29 cellular contexts compared by ENCODE assay signal in genomic region chr13:103898481-103898880, GRCh38.
"Had no signal": no experiment of that assay in that cellular context is flagged by ENCODE, and none has a peak within 500 bp of the region (broad histone marks: within the 10 kb centered on the region; RNA-seq: fewer than 3 reads in every experiment).

No MANE protein-coding gene starts in this region.

- H3K4me3 Mint-ChIP-seq: activated CD4-positive, alpha-beta memory T cell treated with anti-CD3 and anti-CD28 coated beads for 36 hours; activated CD4-positive, alpha-beta T cell treated with anti-CD3 and anti-CD28 coated beads, Interleukin-2, amount 10 ng/mL, durations not matched to agents 24 days and 14 days; activated naive CD4-positive, alpha-beta T cell treated with anti-CD3 and anti-CD28 coated beads, Interleukin-2, amount 10 ng/mL, durations not matched to agents 7 days and 5 days; activated naive CD8-positive, alpha-beta T cell treated with anti-CD3 and anti-CD28 coated beads, Interleukin-2, amount 10 ng/mL, durations not matched to agents 7 days and 5 days; naive thymus-derived CD8-positive, alpha-beta T cell; neural crest cell; stimulated activated effector memory CD8-positive, alpha-beta T cell treated with anti-CD3 and anti-CD28 coated beads, Interleukin-12 subunit alpha, Interleukin-12 subunit beta, amount 100 ng/mL, for 72 hours had no signal

- H3K27ac ChIP-seq: brain microvascular endothelial cell, coronary artery, dorsolateral prefrontal cortex, heart left ventricle, pancreas, prostate gland, skin epidermis, suprapubic skin, tibial artery, VCaP had no signal

- H3K36me3 ChIP-seq: brain microvascular endothelial cell, heart left ventricle, pancreas, prostate gland, suprapubic skin, tibial artery had no signal

- H3K27ac Mint-ChIP-seq: activated CD4-positive, alpha-beta memory T cell treated with anti-CD3 and anti-CD28 coated beads for 36 hours; activated CD4-positive, alpha-beta T cell treated with anti-CD3 and anti-CD28 coated beads, Interleukin-2, amount 10 ng/mL, durations not matched to agents 24 days and 14 days; activated naive CD4-positive, alpha-beta T cell treated with anti-CD3 and anti-CD28 coated beads, Interleukin-2, amount 10 ng/mL, durations not matched to agents 7 days and 5 days; activated naive CD8-positive, alpha-beta T cell treated with anti-CD3 and anti-CD28 coated beads, Interleukin-2, amount 10 ng/mL, durations not matched to agents 7 days and 5 days; naive thymus-derived CD8-positive, alpha-beta T cell; stimulated activated effector memory CD8-positive, alpha-beta T cell treated with anti-CD3 and anti-CD28 coated beads, Interleukin-12 subunit alpha, Interleukin-12 subunit beta, amount 100 ng/mL, for 72 hours had no signal

- H3K27me3 Mint-ChIP-seq: activated CD4-positive, alpha-beta memory T cell treated with anti-CD3 and anti-CD28 coated beads for 36 hours; activated CD4-positive, alpha-beta T cell treated with anti-CD3 and anti-CD28 coated beads, Interleukin-2, amount 10 ng/mL, durations not matched to agents 24 days and 14 days; activated naive CD4-positive, alpha-beta T cell treated with anti-CD3 and anti-CD28 coated beads, Interleukin-2, amount 10 ng/mL, durations not matched to agents 7 days and 5 days; activated naive CD8-positive, alpha-beta T cell treated with anti-CD3 and anti-CD28 coated beads, Interleukin-2, amount 10 ng/mL, durations not matched to agents 7 days and 5 days; naive thymus-derived CD8-positive, alpha-beta T cell had no signal

- DNase-seq: activated CD4-positive, alpha-beta memory T cell treated with anti-CD3 and anti-CD28 coated beads for 36 hours; activated CD4-positive, alpha-beta T cell treated with anti-CD3 and anti-CD28 coated beads, Interleukin-2, amount 10 ng/mL, durations not matched to agents 24 days and 14 days; activated CD4-positive, CD25-positive, alpha-beta regulatory T cell treated with anti-CD3 and anti-CD28 coated beads, Interleukin-2, amount 50 U/mL, for 72 hours; activated CD8-positive, alpha-beta memory T cell treated with anti-CD3 and anti-CD28 coated beads, Interleukin-2, amount 50 U/mL, for 4 hours; activated gamma-delta T cell; activated naive CD4-positive, alpha-beta T cell treated with anti-CD3 and anti-CD28 coated beads, Interleukin-2, amount 10 ng/mL, durations not matched to agents 7 days and 5 days; activated naive CD8-positive, alpha-beta T cell treated with anti-CD3 and anti-CD28 coated beads, Interleukin-2, amount 10 ng/mL, durations not matched to agents 7 days and 5 days; activated T-cell treated with anti-CD3 and anti-CD28 coated beads, Interleukin-2, amount 50 U/mL, for 1 hour; brain microvascular endothelial cell; dorsolateral prefrontal cortex; effector memory CD4-positive, alpha-beta T cell; heart left ventricle; hypothalamus; left cardiac atrium; naive thymus-derived CD8-positive, alpha-beta T cell; nucleus accumbens; retina; stimulated activated CD4-positive, alpha-beta T cell treated with anti-CD3 and anti-CD28 coated beads, Interleukin-12 subunit alpha, Interleukin-12 subunit beta, amount 100 ng/mL, for 4 hours; stimulated activated CD4-positive, alpha-beta T cell treated with anti-CD3 and anti-CD28 coated beads, Interleukin-4, amount 100 ng/mL, for 24 hours; tibial artery had no signal

- ATAC-seq: heart left ventricle; left cardiac atrium; pancreas; sciatic nerve; stimulated activated effector memory CD8-positive, alpha-beta T cell treated with anti-CD3 and anti-CD28 coated beads, Interleukin-12 subunit alpha, Interleukin-12 subunit beta, amount 100 ng/mL, for 72 hours had no signal

- H3K4me1 Mint-ChIP-seq: activated CD4-positive, alpha-beta T cell treated with anti-CD3 and anti-CD28 coated beads, Interleukin-2, amount 10 ng/mL, durations not matched to agents 24 days and 14 days; activated naive CD4-positive, alpha-beta T cell treated with anti-CD3 and anti-CD28 coated beads, Interleukin-2, amount 10 ng/mL, durations not matched to agents 7 days and 5 days; activated naive CD8-positive, alpha-beta T cell treated with anti-CD3 and anti-CD28 coated beads, Interleukin-2, amount 10 ng/mL, durations not matched to agents 7 days and 5 days; naive thymus-derived CD8-positive, alpha-beta T cell; neural crest cell; stimulated activated effector memory CD8-positive, alpha-beta T cell treated with anti-CD3 and anti-CD28 coated beads, Interleukin-12 subunit alpha, Interleukin-12 subunit beta, amount 100 ng/mL, for 72 hours had no signal

- H3K27me3 ChIP-seq: brain microvascular endothelial cell, dorsolateral prefrontal cortex, heart left ventricle, pancreas, suprapubic skin, tibial artery had no signal

- H3K4me1 ChIP-seq: heart left ventricle, pancreas, prostate gland, suprapubic skin, tibial artery had no signal

- H3K9me3 Mint-ChIP-seq: activated CD4-positive, alpha-beta T cell treated with anti-CD3 and anti-CD28 coated beads, Interleukin-2, amount 10 ng/mL, durations not matched to agents 24 days and 14 days; activated naive CD8-positive, alpha-beta T cell treated with anti-CD3 and anti-CD28 coated beads, Interleukin-2, amount 10 ng/mL, durations not matched to agents 7 days and 5 days had no signal

- H3K36me3 Mint-ChIP-seq: activated CD4-positive, alpha-beta memory T cell treated with anti-CD3 and anti-CD28 coated beads for 36 hours; activated naive CD4-positive, alpha-beta T cell treated with anti-CD3 and anti-CD28 coated beads, Interleukin-2, amount 10 ng/mL, durations not matched to agents 7 days and 5 days; activated naive CD8-positive, alpha-beta T cell treated with anti-CD3 and anti-CD28 coated beads, Interleukin-2, amount 10 ng/mL, durations not matched to agents 7 days and 5 days; naive thymus-derived CD8-positive, alpha-beta T cell; stimulated activated effector memory CD8-positive, alpha-beta T cell treated with anti-CD3 and anti-CD28 coated beads, Interleukin-12 subunit alpha, Interleukin-12 subunit beta, amount 100 ng/mL, for 72 hours had no signal

- H3K4me3 ChIP-seq: coronary artery, dorsolateral prefrontal cortex, heart left ventricle, pancreas, prostate gland, skin epidermis, suprapubic skin, tibial artery had no signal
